ENCODE assay signal across 20 cellular contexts in the genomic region with DNA sequence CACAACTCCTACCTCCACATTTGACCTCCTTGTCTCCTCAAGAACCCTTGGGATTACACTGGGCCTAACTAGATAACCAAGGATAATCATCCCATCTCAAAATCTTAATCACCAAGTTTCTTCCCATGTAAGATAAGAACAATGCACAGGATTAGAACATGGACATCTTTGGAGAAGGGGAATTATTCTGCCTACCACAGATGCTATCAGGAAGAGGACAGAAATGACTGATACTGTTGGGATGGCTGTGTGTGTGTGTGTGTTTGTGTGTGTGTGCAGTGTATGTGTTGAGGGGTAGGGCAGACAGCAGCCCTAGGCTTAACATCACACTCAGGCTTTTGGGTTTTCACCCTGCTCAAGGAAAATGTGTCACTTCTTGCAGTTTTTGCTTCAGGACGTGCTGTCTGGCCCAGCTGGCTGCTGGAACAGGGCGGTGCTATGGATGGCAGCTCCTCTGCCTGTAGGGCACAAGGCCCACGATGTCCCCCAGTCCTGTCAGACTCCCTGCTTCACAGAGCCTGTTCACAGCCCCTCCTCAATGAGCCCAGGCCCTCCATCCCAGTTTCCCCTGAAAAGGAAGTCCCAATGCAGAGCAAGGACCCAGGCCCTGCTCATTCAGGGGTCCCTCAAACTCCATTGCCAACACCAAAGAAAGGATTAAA. TPM values are rescaled to one million over a fixed set of nuclear protein-coding genes. Genes with fewer than 3 reads are reported as not detected.
DNase-seq lines count a peak whose midpoint lies in the region; FAIRE-seq and TF ChIP-seq lines count a peak whose summit lies in the region.
"Had no signal": no experiment of that assay in that cellular context is flagged by ENCODE, and none has a peak within 500 bp of the region (broad histone marks: within the 10 kb centered on the region; RNA-seq: fewer than 3 reads in every experiment).

No MANE protein-coding gene starts in this region.

- H3K27me3 Mint-ChIP-seq in nephron (ENCODE audit: low read depth), result peaks cover 3% of the 10 kb centered on the region

- H3K4me1 Mint-ChIP-seq in nephron, result peaks cover 42% of the 10 kb centered on the region

- TF ChIP-seq POLR2A in tibial nerve (IDR thresholded peaks at IDR 0.05), result no peak

- H3K27me3 ChIP-seq in tibial nerve, result no peaks in the 10 kb centered on the region
- H3K27me3 ChIP-seq: thyroid gland had no signal

- peaks cover 34% of the 10 kb centered on the region for H3K36me3 Mint-ChIP-seq in nephron (ENCODE audit: low read depth)
- H3K36me3 Mint-ChIP-seq: CD4-positive, CD25-positive, alpha-beta regulatory T cell had no signal

- H3K4me3 Mint-ChIP-seq in nephron, result peak overlapping the region in 1 of 3 experiments; percentile 0
- H3K4me3 Mint-ChIP-seq: activated CD4-positive, alpha-beta T cell treated with anti-CD3 and anti-CD28 coated beads, Interleukin-2, amount 10 ng/mL, durations not matched to agents 7 days and 5 days; CD4-positive, CD25-positive, alpha-beta regulatory T cell had no signal

- H3K27ac Mint-ChIP-seq in nephron, result peak overlapping the region; percentile 17 to 35 (median 19)
- H3K27ac Mint-ChIP-seq: activated CD4-positive, alpha-beta T cell treated with anti-CD3 and anti-CD28 coated beads, Interleukin-2, amount 10 ng/mL, durations not matched to agents 7 days and 5 days had no signal

- no peak for TF ChIP-seq EP300 in tibial nerve (IDR thresholded peaks at IDR 0.05)

- H3K4me3 ChIP-seq in coronary artery, result peak overlapping the region; percentile 82
- no peak overlapping the region for H3K4me3 ChIP-seq in tibial nerve
- H3K4me3 ChIP-seq: thyroid gland had no signal

- no peaks in the 10 kb centered on the region for H3K9me3 ChIP-seq in tibial nerve
- H3K9me3 ChIP-seq: thyroid gland had no signal

- H3K9me3 Mint-ChIP-seq in nephron, result no peaks in the 10 kb centered on the region
- H3K9me3 Mint-ChIP-seq: activated CD4-positive, alpha-beta T cell treated with anti-CD3 and anti-CD28 coated beads, Interleukin-2, amount 10 ng/mL, durations not matched to agents 7 days and 5 days; CD4-positive, CD25-positive, alpha-beta regulatory T cell had no signal

- peak; percentile 9 for FAIRE-seq in urothelium cell line (lab: Jason Lieb, UNC)

- DNase-seq in NCI-H82 (lab: John Stamatoyannopoulos, UW), result peak; percentile 50
- no peak for DNase-seq in NCI-H82 treated with DMSO at 0.1 percent for 48 hours (lab: John Stamatoyannopoulos, UW; ENCODE audit: unreplicated experiment)
- no peak for DNase-seq in coronary artery (ENCODE audit: low spot score)
- no peak for DNase-seq in urothelium cell line (ENCODE audit: low spot score)
- DNase-seq in tibial nerve (ENCODE audit: low spot score in 2 of 2), result no peak
- DNase-seq in AML-193 (lab: John Stamatoyannopoulos, UW), result no peak
- no peak for DNase-seq in NCI-H524 treated with DMSO at 0.1 percent for 48 hours (lab: John Stamatoyannopoulos, UW)
- DNase-seq: activated CD4-positive, alpha-beta T cell treated with anti-CD3 and anti-CD28 coated beads, Interleukin-2, amount 10 ng/mL, durations not matched to agents 7 days and 5 days; activated T-cell treated with anti-CD3 and anti-CD28 coated beads, Interleukin-2, amount 50 U/mL, for 48 hours; CD4-positive, CD25-positive, alpha-beta regulatory T cell; NCI-H2029; NCI-H748 treated with DMSO at 0.1 percent for 48 hours; Right ventricle myocardium superior; thyroid gland had no signal

- TF ChIP-seq CTCF in coronary artery (IDR thresholded peaks at IDR 0.05) (no peak), nephron (IDR thresholded peaks at IDR 0.05; ENCODE audit: unreplicated experiment in 3 of 3) (no peak), tibial nerve (IDR thresholded peaks at IDR 0.05) (no peak)

- peaks cover 0 to 47% (median 0%) of the 10 kb centered on the region in 3 donors for H3K36me3 ChIP-seq in tibial nerve

- H3K27ac ChIP-seq in coronary artery (peak overlapping the region; percentile 46 to 96), tibial nerve (no peak overlapping the region)
- H3K27ac ChIP-seq: 22Rv1, HL-60, parathyroid adenoma, thyroid gland had no signal

- 31 to 70% methylated on average over 3 of the region's 3 CpGs for WGBS in tibial nerve, 2 donors

- H3K4me1 ChIP-seq in tibial nerve, result peaks cover 0 to 21% (median 3%) of the 10 kb centered on the region in 4 donors
- H3K4me1 ChIP-seq: thyroid gland had no signal

RNA-seq across cellular contexts. Expression of a gene that starts 7.7 kb away (rescaled TPM):
- under 1 TPM in 1 of 4 donors, not detected in 3; 0.84 TPM for total RNA-seq in tibial nerve
- total RNA-seq: CD4-positive, CD25-positive, alpha-beta regulatory T cell; Daoy; mesenteric fat pad; Right ventricle myocardium superior; thyroid gland had no signal

RNA-seq across cellular contexts. Expression of a gene that starts 8.3 kb away (rescaled TPM):
- total RNA-seq in tibial nerve, result 100 to 1,000 TPM; 229 to 350 (median 289) TPM

RNA-seq across cellular contexts. Expression of a gene that starts 16.5 kb away (rescaled TPM):
- 1 to 10 TPM in 2 of 4 donors, under 1 TPM in 1, not detected in 1; 0.20 to 4.8 (median 1.0) TPM for total RNA-seq in tibial nerve

RNA-seq across cellular contexts. Expression of a gene that starts 23.4 kb away (rescaled TPM):
- total RNA-seq in tibial nerve, result 10 to 100 TPM; 41.6 to 58.8 (median 47.8) TPM

RNA-seq across cellular contexts. Expression of a gene that starts 23.7 kb away (rescaled TPM):
- 1,000 to 10,000 TPM in 3 of 4 donors, 100 to 1,000 TPM in 1; 649 to 2,915 (median 1,530) TPM for total RNA-seq in tibial nerve

Comparison
In these comparisons a context has a peak if more than half of its experiments do, and no peak if none do; other contexts are left out.
1. H3K27ac ChIP-seq: peak in coronary artery (2 of 2); none in tibial nerve (0 of 4).